22 cellular contexts compared by ENCODE assay signal in genomic region chr2:16128746-16129610, GRCh38.
"Had no signal": no experiment of that assay in that cellular context is flagged by ENCODE, and none has a peak within 500 bp of the region (broad histone marks: within the 10 kb centered on the region; RNA-seq: fewer than 3 reads in every experiment).

No MANE protein-coding gene starts in this region.

- DNase-seq: dermis blood vessel endothelial cell; effector memory CD8-positive, alpha-beta T cell; foreskin fibroblast; gastrocnemius medialis; left cardiac atrium; left lung; mesenchymal stem cell; mucosa of descending colon; naive thymus-derived CD4-positive, alpha-beta T cell; occipital lobe; pancreas; stimulated activated CD4-positive, alpha-beta T cell treated with anti-CD3 and anti-CD28 coated beads, Interleukin-12 subunit alpha, Interleukin-12 subunit beta, amount 100 ng/mL, for 4 hours; stimulated activated CD4-positive, alpha-beta T cell treated with anti-CD3 and anti-CD28 coated beads, Interleukin-1b, Interleukin-23, amount 100 ng/mL, for 48 hours; stimulated activated CD4-positive, alpha-beta T cell treated with anti-CD3 and anti-CD28 coated beads, Interleukin-4, amount 100 ng/mL, for 1 hour; stimulated activated CD8-positive, alpha-beta memory T cell treated with anti-CD3 and anti-CD28 coated beads, Interleukin-4, amount 100 ng/mL, for 48 hours; stimulated activated naive CD4-positive, alpha-beta T cell; stimulated activated naive CD8-positive, alpha-beta T cell treated with anti-CD3 and anti-CD28 coated beads, Interleukin-15, amount 100 ng/mL, for 72 hours had no signal

- H3K4me2 ChIP-seq: hepatocyte, smooth muscle cell had no signal

- H2AFZ ChIP-seq: hepatocyte had no signal

- H3K9me3 ChIP-seq: gastrocnemius medialis, left lung, mucosa of descending colon, pancreas, right atrium auricular region, suprapubic skin had no signal

- H3K27me3 ChIP-seq: gastrocnemius medialis, hepatocyte, pancreas, right atrium auricular region had no signal

- H3K4me1 ChIP-seq: gastrocnemius medialis, left lung, pancreas, right atrium auricular region, suprapubic skin had no signal

- H3K4me3 ChIP-seq: coronary artery, gastrocnemius medialis, hepatocyte, left lung, mucosa of descending colon, pancreas, right atrium auricular region, smooth muscle cell, suprapubic skin had no signal

- H3K27ac ChIP-seq: coronary artery, gastrocnemius medialis, hepatocyte, left lung, pancreas, right atrium auricular region, suprapubic skin had no signal

- H3K36me3 ChIP-seq: gastrocnemius medialis, left lung, pancreas, right atrium auricular region, suprapubic skin had no signal
